ENCODE assay signal across 15 cellular contexts in the genomic region with DNA sequence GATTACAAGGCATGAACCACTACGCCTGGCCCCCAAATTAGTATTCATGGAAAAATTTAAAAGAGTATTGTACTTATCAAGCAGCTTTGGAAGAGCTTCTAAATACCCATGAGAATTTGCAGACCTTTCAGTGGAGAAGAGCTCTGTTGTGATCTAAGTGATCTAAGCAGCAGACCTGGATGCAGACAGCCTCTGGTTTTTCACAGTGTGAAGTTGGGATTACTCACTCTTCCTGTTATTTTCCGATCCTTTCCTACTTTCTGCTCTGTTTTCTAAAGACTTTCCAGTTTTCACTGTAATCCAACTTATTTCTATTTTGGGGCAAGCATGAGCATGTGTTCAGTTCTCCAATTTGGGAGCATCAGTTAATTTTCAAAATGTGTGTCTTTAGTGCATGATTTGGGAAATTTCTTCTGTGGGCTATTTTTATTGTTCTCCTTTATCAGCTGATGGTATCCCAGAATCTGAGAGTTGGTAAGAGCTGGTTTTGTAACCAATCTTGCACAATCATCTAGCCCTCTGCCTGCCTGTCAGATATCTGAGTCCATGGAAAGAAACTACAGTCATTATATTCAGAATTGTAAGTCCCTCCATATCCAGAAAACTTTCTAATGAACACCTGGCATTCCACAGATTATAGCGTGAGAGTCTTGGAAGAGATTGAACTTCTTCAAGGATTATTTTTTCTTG.
DNase-seq lines count a peak whose midpoint lies in the region; ATAC-seq and TF ChIP-seq lines count a peak whose summit lies in the region.
"Had no signal": no experiment of that assay in that cellular context is flagged by ENCODE, and none has a peak within 500 bp of the region (broad histone marks: within the 10 kb centered on the region; RNA-seq: fewer than 3 reads in every experiment).

No MANE protein-coding gene starts in this region.

- peaks cover under 1% of the 10 kb centered on the region for H3K4me1 Mint-ChIP-seq in activated CD4-positive, alpha-beta memory T cell treated with anti-CD3 and anti-CD28 coated beads for 36 hours (ENCODE audit: low read depth)

- no peaks in the 10 kb centered on the region for H3K9me3 ChIP-seq in GM23248 (ENCODE audit: low read depth)
- H3K9me3 ChIP-seq: testis had no signal

- in situ Hi-C loops in GM23248 (cut with MboI), result no loop called here

- H3F3A ChIP-seq in GM23248 (ENCODE audit: insufficient read depth), result peaks cover 20% of the 10 kb centered on the region

- H3K27ac Mint-ChIP-seq in activated CD4-positive, alpha-beta memory T cell treated with anti-CD3 and anti-CD28 coated beads for 36 hours, result no peak overlapping the region
- H3K27ac Mint-ChIP-seq: CD8-positive, alpha-beta T cell; mesothelial cell of epicardium had no signal

- no peak overlapping the region for H2AFZ ChIP-seq in GM23248

- POLR2A ChIA-PET in activated CD4-positive, alpha-beta memory T cell treated with anti-CD3 and anti-CD28 coated beads for 36 hours (lab: Charles Lee), result no interaction called here

- H3K4me3 Mint-ChIP-seq in activated CD4-positive, alpha-beta memory T cell treated with anti-CD3 and anti-CD28 coated beads for 36 hours, result no peak overlapping the region
- H3K4me3 Mint-ChIP-seq: CD8-positive, alpha-beta T cell; dendritic cell treated with granulocyte-macrophage colony-stimulating factor and Interleukin-4, amounts not matched to agents 40 ng/mL and 50 ng/mL, for 4 days; mesothelial cell of epicardium had no signal

- no peaks in the 10 kb centered on the region for H3K79me2 ChIP-seq in GM23248 (ENCODE audit: insufficient read depth)

- H3K36me3 ChIP-seq in GM23248 (ENCODE audit: low read depth), result no peaks in the 10 kb centered on the region

- peak; percentile 71 for DNase-seq in GM23248
- peak; percentile 22 for DNase-seq in RPMI7951 (ENCODE audit: low read depth)
- peak; percentile 34 for DNase-seq in fibroblast of the aortic adventitia (ENCODE audit: low read depth)
- peak; percentile 36 for DNase-seq in stromal cell of bone marrow (ENCODE audit: low read depth)
- DNase-seq in activated CD4-positive, alpha-beta memory T cell treated with anti-CD3 and anti-CD28 coated beads for 36 hours, result no peak
- no peak for DNase-seq in stimulated activated CD4-positive, alpha-beta T cell treated with anti-CD3 and anti-CD28 coated beads, Interleukin-4, amount 100 ng/mL, for 4 hours
- DNase-seq: activated CD4-positive, alpha-beta T cell treated with anti-CD3 and anti-CD28 coated beads, Interleukin-2, amount 50 U/mL, for 1 hour; CD8-positive, alpha-beta T cell; foreskin keratinocyte; NCI-H1048; testis had no signal

- H4K20me1 ChIP-seq in GM23248 (ENCODE audit: insufficient read depth), result no peaks in the 10 kb centered on the region

- peak overlapping the region; percentile 63 for H3K4me2 ChIP-seq in GM23248 (ENCODE audit: unreplicated experiment)

- H3K9me2 ChIP-seq in GM23248 (ENCODE audit: insufficient read depth), result no peaks in the 10 kb centered on the region

- intact Hi-C loops in activated CD4-positive, alpha-beta memory T cell treated with anti-CD3 and anti-CD28 coated beads for 36 hours (cut with micrococcal nuclease), result no loop called here

- no peak for TF ChIP-seq CTCF in fibroblast of the aortic adventitia (IDR thresholded peaks at IDR 0.05; ENCODE audit: insufficient read depth, low read length)

- 5 to 10% methylated on average over 3 of the region's 3 CpGs for WGBS in GM23248 (ENCODE audit: low coverage in 1 of 2, low lambda C conversion rate in 2 of 2, missing lambda C conversion rate in 2 of 2), 2 experiments

- no peaks in the 10 kb centered on the region for H3K9me3 Mint-ChIP-seq in activated CD4-positive, alpha-beta memory T cell treated with anti-CD3 and anti-CD28 coated beads for 36 hours
- H3K9me3 Mint-ChIP-seq: CD8-positive, alpha-beta T cell; dendritic cell treated with granulocyte-macrophage colony-stimulating factor and Interleukin-4, amounts not matched to agents 40 ng/mL and 50 ng/mL, for 4 days; mesothelial cell of epicardium had no signal

- peaks cover 39% of the 10 kb centered on the region for H3K4me1 ChIP-seq in GM23248 (ENCODE audit: insufficient read depth)
- H3K4me1 ChIP-seq: foreskin keratinocyte had no signal

- ATAC-seq in HG03025 (IDR thresholded peaks at IDR 0.05; ENCODE audit: low FRiP score, unreplicated experiment), result no peak
- ATAC-seq: CD8-positive, alpha-beta T cell; foreskin keratinocyte; Right ventricle myocardium inferior had no signal

- H3K27me3 Mint-ChIP-seq in activated CD4-positive, alpha-beta memory T cell treated with anti-CD3 and anti-CD28 coated beads for 36 hours, result peaks cover 22% of the 10 kb centered on the region
- H3K27me3 Mint-ChIP-seq: dendritic cell treated with granulocyte-macrophage colony-stimulating factor and Interleukin-4, amounts not matched to agents 40 ng/mL and 50 ng/mL, for 4 days had no signal

- no peaks in the 10 kb centered on the region for H3K36me3 Mint-ChIP-seq in activated CD4-positive, alpha-beta memory T cell treated with anti-CD3 and anti-CD28 coated beads for 36 hours
- H3K36me3 Mint-ChIP-seq: CD8-positive, alpha-beta T cell; mesothelial cell of epicardium had no signal

- peak overlapping the region; percentile 44 for H3K4me3 ChIP-seq in GM23248
- H3K4me3 ChIP-seq in fibroblast of the aortic adventitia (ENCODE audit: low read depth, low read length), result no peak overlapping the region
- H3K4me3 ChIP-seq: testis had no signal

- H3K27me3 ChIP-seq in GM23248 (replicated peaks; ENCODE audit: insufficient read depth), result no peaks in the 10 kb centered on the region
- H3K27me3 ChIP-seq: testis had no signal

- H3K9ac ChIP-seq in GM23248, result peak overlapping the region; percentile 31

- CTCF ChIA-PET in activated CD4-positive, alpha-beta memory T cell treated with anti-CD3 and anti-CD28 coated beads for 36 hours (lab: Charles Lee), result interaction anchor here (0.6 kb wide), 1 partner anchor 431 kb away, joined by 3 read pairs; no protein-coding TSS in a partner anchor

- H3K27ac ChIP-seq in GM23248, result peak overlapping the region; percentile 42
- H3K27ac ChIP-seq: foreskin keratinocyte, testis had no signal

Comparison
In these comparisons a context has a peak if more than half of its experiments do, and no peak if none do; other contexts are left out.
1. DNase-seq: peak in GM23248 (single experiment), RPMI7951 (single experiment), fibroblast of the aortic adventitia (single experiment) and stromal cell of bone marrow (single experiment); none in activated CD4-positive, alpha-beta memory T cell treated with anti-CD3 and anti-CD28 coated beads for 36 hours (single experiment) and stimulated activated CD4-positive, alpha-beta T cell treated with anti-CD3 and anti-CD28 coated beads, Interleukin-4, amount 100 ng/mL, for 4 hours (0 of 2).